Comparison of ENCODE assay signal across 12 cellular contexts in the genomic region with DNA sequence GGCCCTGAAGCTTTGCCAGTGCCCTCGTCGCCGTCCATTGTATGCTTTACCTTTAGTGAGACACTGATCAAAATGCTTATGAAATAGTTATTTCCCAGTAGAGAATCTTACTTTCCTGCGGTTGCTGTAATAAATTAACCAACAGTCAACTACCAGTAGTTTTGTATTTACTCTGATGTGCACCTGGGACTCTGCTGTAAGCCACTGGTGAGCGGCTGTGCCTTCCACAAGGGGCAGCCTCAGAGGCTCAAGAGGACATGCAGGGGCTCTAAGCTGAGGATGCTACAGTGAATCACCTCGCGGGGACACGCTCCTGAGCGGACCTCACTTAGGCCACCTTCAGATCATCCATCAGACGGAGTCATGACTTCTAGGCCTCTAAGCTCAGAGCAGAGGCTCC.
DNase-seq lines count a peak whose midpoint lies in the region; ATAC-seq lines count a peak whose summit lies in the region.
"Had no signal": no experiment of that assay in that cellular context is flagged by ENCODE, and none has a peak within 500 bp of the region (broad histone marks: within the 10 kb centered on the region; RNA-seq: fewer than 3 reads in every experiment).

No MANE protein-coding gene starts in this region.

- peaks cover 6% of the 10 kb centered on the region for H3K4me1 Mint-ChIP-seq in activated T-cell treated with anti-CD3 and anti-CD28 coated beads, Interleukin-2, amount 50 U/mL, for 24 hours (ENCODE audit: low read depth)
- H3K4me1 Mint-ChIP-seq: activated naive CD4-positive, alpha-beta T cell treated with anti-CD3 and anti-CD28 coated beads, Interleukin-2, amount 50 U/mL, for 24 hours had no signal

- DNase-seq in renal cortical epithelial cell (ENCODE audit: low read depth) (peak; percentile 32), A172 (ENCODE audit: low spot score) (no peak)
- DNase-seq in activated T-cell treated with anti-CD3 and anti-CD28 coated beads, Interleukin-2, amount 50 U/mL, for 24 hours = no peak
- DNase-seq: activated CD8-positive, alpha-beta T cell treated with anti-CD3 and anti-CD28 coated beads for 36 hours; cerebellar nuclear complex; OCI-M1; T-helper 1 cell had no signal

- H3K4me3 Mint-ChIP-seq in activated T-cell treated with anti-CD3 and anti-CD28 coated beads, Interleukin-2, amount 50 U/mL, for 24 hours = no peak overlapping the region
- H3K4me3 Mint-ChIP-seq: activated CD8-positive, alpha-beta T cell treated with anti-CD3 and anti-CD28 coated beads for 36 hours; activated naive CD4-positive, alpha-beta T cell treated with anti-CD3 and anti-CD28 coated beads, Interleukin-2, amount 50 U/mL, for 24 hours had no signal

- no peak overlapping the region for H3K27ac Mint-ChIP-seq in activated T-cell treated with anti-CD3 and anti-CD28 coated beads, Interleukin-2, amount 50 U/mL, for 24 hours
- H3K27ac Mint-ChIP-seq: activated CD8-positive, alpha-beta T cell treated with anti-CD3 and anti-CD28 coated beads for 36 hours; activated naive CD4-positive, alpha-beta T cell treated with anti-CD3 and anti-CD28 coated beads, Interleukin-2, amount 50 U/mL, for 24 hours had no signal

- H3K36me3 Mint-ChIP-seq in activated T-cell treated with anti-CD3 and anti-CD28 coated beads, Interleukin-2, amount 50 U/mL, for 24 hours (ENCODE audit: low read depth) = no peaks in the 10 kb centered on the region
- H3K36me3 Mint-ChIP-seq: activated naive CD4-positive, alpha-beta T cell treated with anti-CD3 and anti-CD28 coated beads, Interleukin-2, amount 50 U/mL, for 24 hours had no signal

- no peaks in the 10 kb centered on the region for H3K27me3 Mint-ChIP-seq in activated T-cell treated with anti-CD3 and anti-CD28 coated beads, Interleukin-2, amount 50 U/mL, for 24 hours

- peak; percentile 62 for ATAC-seq in GM19372 (IDR thresholded peaks at IDR 0.05; ENCODE audit: low read depth, unreplicated experiment)
- ATAC-seq in HG02759 (IDR thresholded peaks at IDR 0.05; ENCODE audit: unreplicated experiment) = peak; percentile 71
- peak; percentile 50 for ATAC-seq in HG03521 (IDR thresholded peaks at IDR 0.05; ENCODE audit: unreplicated experiment)
- no peak for ATAC-seq in GM18868 (IDR thresholded peaks at IDR 0.05; ENCODE audit: unreplicated experiment)
- ATAC-seq: activated CD8-positive, alpha-beta T cell treated with anti-CD3 and anti-CD28 coated beads for 36 hours had no signal

- no peaks in the 10 kb centered on the region for H3K9me3 Mint-ChIP-seq in activated T-cell treated with anti-CD3 and anti-CD28 coated beads, Interleukin-2, amount 50 U/mL, for 24 hours
- H3K9me3 Mint-ChIP-seq: activated CD8-positive, alpha-beta T cell treated with anti-CD3 and anti-CD28 coated beads for 36 hours; activated naive CD4-positive, alpha-beta T cell treated with anti-CD3 and anti-CD28 coated beads, Interleukin-2, amount 50 U/mL, for 24 hours had no signal
